In genomic region chr9:76336027-76336426, GRCh38 we compare ENCODE assay signal across 11 cellular contexts. TPM values are rescaled to one million over a fixed set of nuclear protein-coding genes. Genes with fewer than 3 reads are reported as not detected.
A peak's percentile ranks its signal among the peaks of the same experiment; 100 is the strongest.
DNase-seq lines count a peak whose midpoint lies in the region; ATAC-seq lines count a peak whose summit lies in the region.
"Had no signal": no experiment of that assay in that cellular context is flagged by ENCODE, and none has a peak within 500 bp of the region (broad histone marks: within the 10 kb centered on the region; RNA-seq: fewer than 3 reads in every experiment).

No MANE protein-coding gene starts in this region.

- no peak overlapping the region for H3K27ac Mint-ChIP-seq in stimulated activated naive CD8-positive, alpha-beta T cell treated with anti-CD3 and anti-CD28 coated beads, Interleukin-15, amount 100 ng/mL, for 72 hours
- H3K27ac Mint-ChIP-seq: CD4-positive, CD25-positive, alpha-beta regulatory T cell; IgD-negative memory B cell had no signal

- no peaks in the 10 kb centered on the region for H3K4me1 Mint-ChIP-seq in stimulated activated naive CD8-positive, alpha-beta T cell treated with anti-CD3 and anti-CD28 coated beads, Interleukin-15, amount 100 ng/mL, for 72 hours

- H3K4me3 Mint-ChIP-seq in stimulated activated naive CD8-positive, alpha-beta T cell treated with anti-CD3 and anti-CD28 coated beads, Interleukin-15, amount 100 ng/mL, for 72 hours = no peak overlapping the region
- H3K4me3 Mint-ChIP-seq: CD4-positive, CD25-positive, alpha-beta regulatory T cell; IgD-negative memory B cell had no signal

- H3K9me3 Mint-ChIP-seq in stimulated activated naive CD8-positive, alpha-beta T cell treated with anti-CD3 and anti-CD28 coated beads, Interleukin-15, amount 100 ng/mL, for 72 hours = peaks cover 0 to 5% of the 10 kb centered on the region in 2 donors

- H3K27me3 Mint-ChIP-seq in stimulated activated naive CD8-positive, alpha-beta T cell treated with anti-CD3 and anti-CD28 coated beads, Interleukin-15, amount 100 ng/mL, for 72 hours = peaks cover 10% of the 10 kb centered on the region

- DNase-seq in DMS53 (lab: John Stamatoyannopoulos, UW) (peak; percentile 26), DMS53 treated with DMSO at 0.1 percent for 48 hours (lab: John Stamatoyannopoulos, UW; ENCODE audit: unreplicated experiment) (no peak), NCI-H2171 (lab: John Stamatoyannopoulos, UW) (peak; percentile 17), myocyte (ENCODE audit: low read depth) (peak; percentile 4), Right ventricle myocardium superior (no peak)
- DNase-seq in stimulated activated naive CD8-positive, alpha-beta T cell treated with anti-CD3 and anti-CD28 coated beads, Interleukin-15, amount 100 ng/mL, for 72 hours = no peak
- DNase-seq: DMS79 treated with DMSO at 0.1 percent for 48 hours, EL had no signal

- intact Hi-C loops in Right ventricle myocardium superior (cut with DNase I) = no loop called here

- ATAC-seq in stimulated activated naive CD8-positive, alpha-beta T cell treated with anti-CD3 and anti-CD28 coated beads, Interleukin-15, amount 100 ng/mL, for 72 hours = peak; percentile 28
- no peak for ATAC-seq in Right ventricle myocardium superior (ENCODE audit: poor library complexity)
- no peak for ATAC-seq in GM18909 (IDR thresholded peaks at IDR 0.05; ENCODE audit: poor library complexity, unreplicated experiment)

RNA-seq across cellular contexts. Expression of gene RFK, which starts 58.2 kb away (rescaled TPM):
- total RNA-seq in myocyte (25.6 and 30.6 TPM in 2 replicates), Right ventricle myocardium superior (24.4 TPM)
- polyA plus RNA-seq in myocyte (2012) = 10.9 TPM

Comparison
In these comparisons a context has a peak if more than half of its experiments do, and no peak if none do; other contexts are left out.
1. DNase-seq: peak in DMS53 (single experiment), NCI-H2171 (single experiment) and myocyte (single experiment); none in DMS53 treated with DMSO at 0.1 percent for 48 hours (single experiment), stimulated activated naive CD8-positive, alpha-beta T cell treated with anti-CD3 and anti-CD28 coated beads, Interleukin-15, amount 100 ng/mL, for 72 hours (0 of 2) and Right ventricle myocardium superior (single experiment).